In genomic region chr2:102141011-102141914, GRCh38 we compare ENCODE assay signal across 10 cellular contexts. TPM values are rescaled to one million over a fixed set of nuclear protein-coding genes. Genes with fewer than 3 reads are reported as not detected.
A peak's percentile ranks its signal among the peaks of the same experiment; 100 is the strongest.
DNase-seq lines count a peak whose midpoint lies in the region; ATAC-seq and TF ChIP-seq lines count a peak whose summit lies in the region.
"Had no signal": no experiment of that assay in that cellular context is flagged by ENCODE, and none has a peak within 500 bp of the region (broad histone marks: within the 10 kb centered on the region; RNA-seq: fewer than 3 reads in every experiment).

No MANE protein-coding gene starts in this region.

- peaks cover 5 to 25% (median 15%) of the 10 kb centered on the region in 7 donors for H3K4me1 Mint-ChIP-seq in naive thymus-derived CD4-positive, alpha-beta T cell

- H3K27ac ChIP-seq in naive thymus-derived CD4-positive, alpha-beta T cell (ENCODE audit: low read depth, low read length), result no peak overlapping the region
- peak overlapping the region; percentile 94 for H3K27ac ChIP-seq in vagina

- H3K36me3 ChIP-seq in naive thymus-derived CD4-positive, alpha-beta T cell (ENCODE audit: control insufficient read depth in 2 of 3, insufficient read depth in 3 of 3, low read length in 3 of 3), result no peaks in the 10 kb centered on the region
- no peaks in the 10 kb centered on the region for H3K36me3 ChIP-seq in vagina

- ATAC-seq in Right ventricle myocardium superior (ENCODE audit: poor library complexity) (peak; percentile 25), Right ventricle myocardium inferior (no peak), HG03432 (IDR thresholded peaks at IDR 0.05; ENCODE audit: unreplicated experiment) (no peak), HG02623 (IDR thresholded peaks at IDR 0.05; ENCODE audit: unreplicated experiment) (no peak)
- no peak for ATAC-seq in naive thymus-derived CD4-positive, alpha-beta T cell

- peak overlapping the region in 8 of 10 donors; percentile 8 to 67 (median 50) for H3K4me3 Mint-ChIP-seq in naive thymus-derived CD4-positive, alpha-beta T cell

- intact Hi-C loops in Right ventricle myocardium superior (cut with DNase I), result no loop called here
- intact Hi-C loops in Right ventricle myocardium inferior (cut with DNase I), result loop anchor here (5.0 kb wide), 2 partner anchors 39 to 69 kb away; no protein-coding TSS in a partner anchor
- intact Hi-C loops in naive thymus-derived CD4-positive, alpha-beta T cell (cut with micrococcal nuclease), result no loop called here
- intact Hi-C loops in vagina (cut with DNase I), result loop anchor here (5.0 kb wide), 2 partner anchors 79 to 119 kb away; no protein-coding TSS in a partner anchor

- peaks cover 7 to 22% (median 11%) of the 10 kb centered on the region in 5 donors for H3K36me3 Mint-ChIP-seq in naive thymus-derived CD4-positive, alpha-beta T cell

- peaks cover 4 to 5% of the 10 kb centered on the region in 2 donors for H3K4me1 ChIP-seq in naive thymus-derived CD4-positive, alpha-beta T cell (ENCODE audit: control insufficient read depth in 2 of 2, insufficient read depth in 2 of 2, low read length in 2 of 2)
- H3K4me1 ChIP-seq in vagina, result peaks cover 38% of the 10 kb centered on the region

- no peak for TF ChIP-seq POLR2A in vagina (IDR thresholded peaks at IDR 0.05)

- peaks cover 28 to 56% (median 40%) of the 10 kb centered on the region in 5 donors for H3K27me3 Mint-ChIP-seq in naive thymus-derived CD4-positive, alpha-beta T cell

- H3K27me3 ChIP-seq in naive thymus-derived CD4-positive, alpha-beta T cell (ENCODE audit: control insufficient read depth in 2 of 2, insufficient read depth in 2 of 2, low read length in 2 of 2), result no peaks in the 10 kb centered on the region
- no peaks in the 10 kb centered on the region for H3K27me3 ChIP-seq in vagina

- H3K27ac Mint-ChIP-seq in naive thymus-derived CD4-positive, alpha-beta T cell, result no peak overlapping the region

- peaks cover 0 to 15% (median 0%) of the 10 kb centered on the region in 3 experiments for H3K9me3 ChIP-seq in naive thymus-derived CD4-positive, alpha-beta T cell (ENCODE audit: control insufficient read depth in 2 of 3, low read length in 3 of 3)
- H3K9me3 ChIP-seq in vagina, result no peaks in the 10 kb centered on the region

- no peak for TF ChIP-seq CTCF in vagina (IDR thresholded peaks at IDR 0.05)

- H3K4me3 ChIP-seq in naive thymus-derived CD4-positive, alpha-beta T cell (ENCODE audit: low read length), result no peak overlapping the region
- H3K4me3 ChIP-seq in vagina, result peak overlapping the region; percentile 65 to 81

- DNase-seq in Right ventricle myocardium superior (no peak), Right ventricle myocardium inferior (ENCODE audit: missing footprints) (no peak), epidermal melanocyte (ENCODE audit: insufficient read length, low spot score) (peak; percentile 28), vagina (ENCODE audit: extremely low spot score in 2 of 2) (no peak), COLO829 (ENCODE audit: low spot score) (no peak)
- no peak for DNase-seq in naive thymus-derived CD4-positive, alpha-beta T cell
- DNase-seq: activated CD4-positive, alpha-beta T cell treated with anti-CD3 and anti-CD28 coated beads for 1 hour; NCI-H526 had no signal

- CTCF ChIA-PET in naive thymus-derived CD4-positive, alpha-beta T cell (lab: Charles Lee), result no interaction called here

- POLR2A ChIA-PET in naive thymus-derived CD4-positive, alpha-beta T cell (lab: Charles Lee), result no interaction called here

- H3K9me3 Mint-ChIP-seq in naive thymus-derived CD4-positive, alpha-beta T cell, result peaks cover 0 to 39% (median 24%) of the 10 kb centered on the region in 11 donors

RNA-seq across cellular contexts. Expression of gene IL1R1, which starts 1.3 kb away (rescaled TPM):
- total RNA-seq in Right ventricle myocardium superior (21.1 TPM), Right ventricle myocardium inferior (26.6 TPM), vagina (79.6 TPM)
- total RNA-seq in naive thymus-derived CD4-positive, alpha-beta T cell, result 1 to 10 TPM in 1 of 5 experiments, under 1 TPM in 4; 0.17 to 1.5 (median 0.54) TPM
- polyA plus RNA-seq in naive thymus-derived CD4-positive, alpha-beta T cell, result not detected

RNA-seq across cellular contexts. Expression of gene IL1RL2, which starts 45.6 kb away (rescaled TPM):
- total RNA-seq in Right ventricle myocardium superior (not detected), Right ventricle myocardium inferior (not detected), vagina (5.2 TPM)
- under 1 TPM in 2 of 5 experiments, not detected in 3; 0.15 to 0.21 TPM for total RNA-seq in naive thymus-derived CD4-positive, alpha-beta T cell
- not detected for polyA plus RNA-seq in naive thymus-derived CD4-positive, alpha-beta T cell

Comparison
In these comparisons a context has a peak if more than half of its experiments do, and no peak if none do; other contexts are left out.
1. intact Hi-C loops: an anchor here in Right ventricle myocardium inferior (5.0 kb wide) and vagina (5.0 kb wide); none called in Right ventricle myocardium superior and naive thymus-derived CD4-positive, alpha-beta T cell.